In the genomic region with DNA sequence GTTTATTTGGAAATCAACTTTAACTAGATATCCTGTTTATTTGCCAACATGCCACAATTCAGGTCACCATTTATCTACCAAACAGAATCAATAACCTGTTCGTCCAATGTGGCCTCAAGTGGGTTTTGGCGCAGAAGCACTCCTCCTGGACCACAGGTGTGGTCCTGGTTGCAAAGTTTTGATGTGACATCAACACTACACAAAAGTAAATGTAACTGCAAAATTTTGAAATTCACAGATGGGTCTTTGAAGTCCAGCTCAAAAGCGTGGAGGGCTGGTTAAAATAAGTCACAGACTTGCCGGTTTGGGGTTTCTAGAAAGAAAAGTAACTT, we compare ENCODE assay signal across 8 cellular contexts. TPM values are rescaled to one million over a fixed set of nuclear protein-coding genes. Genes with fewer than 3 reads are reported as not detected.
DNase-seq lines count a peak whose midpoint lies in the region; ATAC-seq and TF ChIP-seq lines count a peak whose summit lies in the region.

No MANE protein-coding gene starts in this region.

- no peak for TF ChIP-seq POLR2A in gastrocnemius medialis (IDR thresholded peaks at IDR 0.05)

- H3K9me3 ChIP-seq in PC-9 (ENCODE audit: insufficient read depth, low read depth) (no peaks in the 10 kb centered on the region), fibroblast of lung (ENCODE audit: control insufficient read depth, insufficient read depth, low read depth, low read length) (no peaks in the 10 kb centered on the region), gastrocnemius medialis (no peaks in the 10 kb centered on the region)

- no peak overlapping the region for H3K9ac ChIP-seq in fibroblast of lung (ENCODE audit: insufficient read depth, low read length)

- in situ Hi-C loops in gastrocnemius medialis (cut with MboI; ENCODE audit: low sequenced_read_pairs in 4 of 4), result no loop called here

- intact Hi-C loops in PC-9 (cut with micrococcal nuclease; ENCODE audit: unreplicated experiment) (no loop called here), gastrocnemius medialis (cut with DNase I; ENCODE audit: low total_unique reads) (no loop called here)

- peaks cover 6% of the 10 kb centered on the region for H3K79me2 ChIP-seq in PC-9 (ENCODE audit: low read depth)
- H3K79me2 ChIP-seq in fibroblast of lung (ENCODE audit: control insufficient read depth, insufficient read depth, low read length), result no peaks in the 10 kb centered on the region

- no peaks in the 10 kb centered on the region for H3K27me3 ChIP-seq in PC-9 (ENCODE audit: insufficient read depth, low read depth)
- H3K27me3 ChIP-seq in fibroblast of lung (ENCODE audit: control insufficient read depth, insufficient read depth, low read length), result no peaks in the 10 kb centered on the region
- H3K27me3 ChIP-seq in gastrocnemius medialis, result no peaks in the 10 kb centered on the region

- H3K9me2 ChIP-seq in PC-9 (ENCODE audit: insufficient read depth), result no peaks in the 10 kb centered on the region

- H3F3A ChIP-seq in PC-9 (ENCODE audit: insufficient read depth, low read depth), result peaks cover 8% of the 10 kb centered on the region; the same call in 1 of the 2 replicates

- peak overlapping the region; percentile 95 for H3K4me2 ChIP-seq in PC-9
- peak overlapping the region; percentile 64 for H3K4me2 ChIP-seq in fibroblast of lung (ENCODE audit: extremely low read depth, insufficient read depth, low read length)

- POLR2A ChIA-PET in PC-9 (lab: Charles Lee; ENCODE audit: unreplicated experiment), result interaction anchor here (0.6 kb wide), 1 partner anchor 112 kb away, joined by 7 read pairs; no protein-coding TSS in a partner anchor

- BruUV-seq in PC-9 (replicated peaks; lab: Mats Ljungman, UMichigan), result no TSS peak

- H2AFZ ChIP-seq in PC-9 (peak overlapping the region; percentile 98), fibroblast of lung (ENCODE audit: low read length) (peak overlapping the region; percentile 18)

- DNase-seq in PC-9, result no peak
- DNase-seq in fibroblast of lung (ENCODE audit: low read depth in 2 of 2), result no peak
- no peak for DNase-seq in gastrocnemius medialis
- no peak for DNase-seq in superior temporal gyrus (ENCODE audit: extremely low spot score)
- no peak for DNase-seq in CD1c-positive myeloid dendritic cell (ENCODE audit: extremely low spot score)

- no peak for TF ChIP-seq CTCF in PC-9 (conservative IDR thresholded peaks at IDR 0.05)
- TF ChIP-seq CTCF in fibroblast of lung (conservative IDR thresholded peaks at IDR 0.05 in 1 of 2, IDR thresholded peaks at IDR 0.05 in 1 of 2; ENCODE audit: low read depth in 1 of 2, low read length in 2 of 2), result no peak
- no peak for TF ChIP-seq CTCF in gastrocnemius medialis (IDR thresholded peaks at IDR 0.05 in 4 of 5, conservative IDR thresholded peaks at IDR 0.05 in 1 of 5)

- CTCF ChIA-PET in PC-9 (lab: Charles Lee), result no interaction called here

- no peaks in the 10 kb centered on the region for H3K36me3 ChIP-seq in PC-9 (ENCODE audit: low read depth)
- H3K36me3 ChIP-seq in fibroblast of lung (ENCODE audit: control insufficient read depth, insufficient read depth, low read length), result no peaks in the 10 kb centered on the region
- H3K36me3 ChIP-seq in gastrocnemius medialis, result no peaks in the 10 kb centered on the region

- H3K4me3 ChIP-seq in PC-9 (peak overlapping the region; percentile 82), fibroblast of lung (replicated peaks in 1 of 4; ENCODE audit: control extremely low read depth in 1 of 4, insufficient read depth in 1 of 4, low read depth in 3 of 4, low read length in 4 of 4) (peak overlapping the region; percentile 3 to 87 (median 81)), gastrocnemius medialis (peak overlapping the region; percentile 60 to 86 (median 74))

- no peaks in the 10 kb centered on the region for H4K20me1 ChIP-seq in PC-9 (ENCODE audit: insufficient read depth)
- H4K20me1 ChIP-seq in fibroblast of lung (ENCODE audit: control insufficient read depth, extremely low read depth, insufficient read depth, low read length), result no peaks in the 10 kb centered on the region

- peaks cover 8% of the 10 kb centered on the region for H3K4me1 ChIP-seq in PC-9 (replicated peaks; ENCODE audit: insufficient read depth)
- no peaks in the 10 kb centered on the region for H3K4me1 ChIP-seq in fibroblast of lung (ENCODE audit: control insufficient read depth, extremely low read depth, insufficient read depth, low read length)
- peaks cover 0 to 8% of the 10 kb centered on the region in 2 donors for H3K4me1 ChIP-seq in gastrocnemius medialis

- ATAC-seq in GM19043 (IDR thresholded peaks at IDR 0.05; ENCODE audit: low read depth, unreplicated experiment) (peak; percentile 0), gastrocnemius medialis (no peak), GM18870 (IDR thresholded peaks at IDR 0.05; ENCODE audit: unreplicated experiment) (no peak), GM19463 (IDR thresholded peaks at IDR 0.05; ENCODE audit: unreplicated experiment) (no peak)

- H3K27ac ChIP-seq in PC-9 (no peak overlapping the region), fibroblast of lung (ENCODE audit: insufficient read depth, low read length) (no peak overlapping the region), gastrocnemius medialis (no peak overlapping the region)

RNA-seq across cellular contexts. Expression of a gene that starts 0.5 kb away (rescaled TPM):
- 13.4 and 14.9 TPM in 2 replicates for total RNA-seq in PC-9 (2021)
- 10.3 and 12.9 TPM in 2 replicates for total RNA-seq in fibroblast of lung
- 5.2 and 7.6 TPM in 2 replicates for polyA plus RNA-seq in fibroblast of lung
- 5.3 and 6.6 TPM in 2 replicates for polyA plus RNA-seq in fibroblast of lung (2012)
- 1.3 TPM in 1 of 2 replicates, not detected in the other for polyA minus RNA-seq in fibroblast of lung (ENCODE audit: low replicate concordance)
- total RNA-seq in gastrocnemius medialis, result 10 to 100 TPM in 1 of 4 donors, 1 to 10 TPM in 3; 3.7 to 12.0 (median 6.2) TPM

RNA-seq across cellular contexts. Expression of a gene that starts 25.0 kb away (rescaled TPM):
- total RNA-seq in PC-9 (2021) (4.7 and 4.8 TPM in 2 replicates), fibroblast of lung (10.0 and 11.4 TPM in 2 replicates), gastrocnemius medialis (1 to 10 TPM in 3 of 4 donors, under 1 TPM in 1; 0.97 to 5.4 (median 1.7) TPM)
- 2.9 and 4.2 TPM in 2 replicates for polyA plus RNA-seq in fibroblast of lung
- polyA plus RNA-seq in fibroblast of lung (2012), result 2.2 and 3.9 TPM in 2 replicates
- polyA minus RNA-seq in fibroblast of lung (ENCODE audit: low replicate concordance), result 1.1 and 3.7 TPM in 2 replicates
